ENCODE assay signal across 1 cellular context in genomic region chr20:63553251-63553932, GRCh38.
TF ChIP-seq lines count a peak whose summit lies in the region.

No MANE protein-coding gene starts in this region.

TF ChIP-seq in SK-N-SH, 30 proteins besides CTCF, POLR2A, EP300 and RAD21 (continued from another document):
- TF ChIP-seq REST (IDR thresholded peaks at IDR 0.05; ENCODE audit: low read depth, low read length) = no peak
